Comparison of ENCODE assay signal across 1 cellular context in the genomic region with DNA sequence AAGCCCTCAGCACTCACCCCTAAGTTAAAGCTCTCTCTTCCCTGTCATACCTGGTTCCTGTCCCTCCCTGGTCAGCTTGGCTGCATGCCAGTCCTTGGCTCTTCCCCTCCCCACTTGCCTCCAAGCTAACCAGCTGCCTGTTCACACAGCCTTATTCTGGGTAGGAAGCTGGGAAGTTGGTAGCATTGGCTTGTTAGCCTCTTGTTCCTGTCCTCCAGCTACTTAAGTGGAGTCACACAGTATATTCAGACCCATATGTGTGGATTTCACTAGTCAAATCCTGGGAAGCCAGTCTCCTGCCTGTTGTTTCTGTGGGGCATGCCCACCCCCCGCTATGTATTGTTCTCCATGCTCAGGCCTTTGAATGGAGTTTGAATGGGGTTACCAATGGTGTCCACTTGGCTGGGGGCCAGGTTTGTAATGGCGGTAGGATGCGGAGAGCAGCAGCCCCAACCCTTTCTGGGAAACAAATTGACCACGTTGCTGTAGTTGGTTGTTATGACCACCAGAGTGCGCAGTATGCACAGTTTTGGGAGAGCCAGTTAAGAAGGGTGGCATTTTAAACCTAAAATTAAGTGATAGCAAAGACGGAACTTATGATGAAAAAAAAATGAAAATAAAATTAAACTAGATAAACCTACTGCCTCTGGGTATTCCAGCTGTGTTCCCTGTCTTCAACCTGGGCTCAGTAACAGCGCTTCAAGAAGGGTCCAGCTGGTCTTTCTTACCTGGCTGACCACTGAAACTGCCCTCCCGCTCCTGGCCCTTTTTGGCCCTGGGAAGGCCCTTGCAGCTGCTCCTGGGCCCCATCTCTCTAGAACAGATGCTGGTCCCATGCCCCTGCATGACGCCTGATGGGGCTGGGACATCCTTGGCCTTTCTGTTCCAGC.
TF ChIP-seq lines count a peak whose summit lies in the region.

No MANE protein-coding gene starts in this region.

TF ChIP-seq in HepG2, 621 proteins besides CTCF, POLR2A, EP300 and RAD21 (continued from another document and continues in another):
- TF ChIP-seq ZNF512 (CRISPR knock-in tag; IDR thresholded peaks at IDR 0.05) (no peak), RAD51 (IDR thresholded peaks at IDR 0.05; ENCODE audit: borderline replicate concordance) (no peak), SRSF9 (IDR thresholded peaks at IDR 0.05; ENCODE audit: borderline replicate concordance, insufficient read depth, low read depth, low read length, poor library complexity, severe bottlenecking) (no peak), HOXD1 (CRISPR knock-in tag; IDR thresholded peaks at IDR 0.05) (no peak), ZNF83 (CRISPR knock-in tag; IDR thresholded peaks at IDR 0.05; ENCODE audit: borderline replicate concordance) (no peak), TGIF2 (CRISPR knock-in tag; IDR thresholded peaks at IDR 0.05) (no peak), AHR (CRISPR knock-in tag; IDR thresholded peaks at IDR 0.05) (no peak), NR2F6 (IDR thresholded peaks at IDR 0.05) (no peak), NR2F6 (CRISPR knock-in tag; IDR thresholded peaks at IDR 0.05) (no peak), ZNF296 (CRISPR knock-in tag; conservative IDR thresholded peaks at IDR 0.05) (no peak), ZNF766 (CRISPR knock-in tag; IDR thresholded peaks at IDR 0.05; ENCODE audit: borderline replicate concordance) (no peak), PHB2 (IDR thresholded peaks at IDR 0.05; ENCODE audit: partially characterized antibody) (no peak), IKZF1 (IDR thresholded peaks at IDR 0.05) (no peak), KDM3A (CRISPR knock-in tag; IDR thresholded peaks at IDR 0.05; ENCODE audit: low read depth) (0 out of 2 replicates have a peak, but pooled peaks have one; percentile 37), CCAR2 (optimal IDR thresholded peaks at IDR 0.05; ENCODE audit: low read depth, low read length) (peak; percentile 24), ZNF33A (CRISPR knock-in tag; IDR thresholded peaks at IDR 0.05; ENCODE audit: borderline replicate concordance) (no peak), ZNF441 (CRISPR knock-in tag; IDR thresholded peaks at IDR 0.05; ENCODE audit: borderline replicate concordance) (no peak), ZBTB26 (CRISPR knock-in tag; IDR thresholded peaks at IDR 0.05; ENCODE audit: borderline replicate concordance) (no peak), ZNF687 (CRISPR knock-in tag; IDR thresholded peaks at IDR 0.05) (no peak), ZNF326 (CRISPR knock-in tag; IDR thresholded peaks at IDR 0.05; ENCODE audit: borderline replicate concordance) (no peak), HCFC1 (IDR thresholded peaks at IDR 0.05; ENCODE audit: low read depth, low read length) (no peak), DPF2 (CRISPR knock-in tag; IDR thresholded peaks at IDR 0.05; ENCODE audit: borderline replicate concordance, low read depth) (no peak), ZFP91 (CRISPR knock-in tag; IDR thresholded peaks at IDR 0.05; ENCODE audit: borderline replicate concordance) (no peak), ZMYM4 (CRISPR knock-in tag; IDR thresholded peaks at IDR 0.05) (0 out of 2 replicates have a peak, but pooled peaks have one; percentile 14), ZNF562 (CRISPR knock-in tag; IDR thresholded peaks at IDR 0.05; ENCODE audit: borderline replicate concordance) (no peak), ZNF569 (CRISPR knock-in tag; IDR thresholded peaks at IDR 0.05; ENCODE audit: borderline replicate concordance) (no peak), KDM1A (CRISPR knock-in tag; IDR thresholded peaks at IDR 0.05) (no peak), LCORL (IDR thresholded peaks at IDR 0.05) (no peak; the same call in 1 of the 2 replicates), LCORL (CRISPR knock-in tag; IDR thresholded peaks at IDR 0.05) (peak; percentile 60), FOXA1 (IDR thresholded peaks at IDR 0.05) (no peak), FOXA1 (CRISPR knock-in tag; IDR thresholded peaks at IDR 0.05) (no peak), ZNF354B (CRISPR knock-in tag; IDR thresholded peaks at IDR 0.05) (no peak), ZSCAN9 (CRISPR knock-in tag; IDR thresholded peaks at IDR 0.05; ENCODE audit: borderline replicate concordance) (0 out of 2 replicates have a peak, but pooled peaks have one; percentile 27), SALL1 (CRISPR knock-in tag; IDR thresholded peaks at IDR 0.05) (0 out of 2 replicates have a peak, but pooled peaks have one; percentile 23), THYN1 (CRISPR knock-in tag; IDR thresholded peaks at IDR 0.05; ENCODE audit: borderline replicate concordance, low read depth) (no peak), ZNF530 (CRISPR knock-in tag; IDR thresholded peaks at IDR 0.05; ENCODE audit: low read depth) (no peak), ZNF841 (CRISPR knock-in tag; IDR thresholded peaks at IDR 0.05; ENCODE audit: borderline replicate concordance) (no peak), ZNF577 (CRISPR knock-in tag; IDR thresholded peaks at IDR 0.05; ENCODE audit: borderline replicate concordance, low read depth) (no peak), GATAD2A (CRISPR knock-in tag; IDR thresholded peaks at IDR 0.05) (0 out of 2 replicates have a peak, but pooled peaks have one; percentile 49), TARDBP (CRISPR knock-in tag; IDR thresholded peaks at IDR 0.05) (no peak)
- TF ChIP-seq, protein P1, sequence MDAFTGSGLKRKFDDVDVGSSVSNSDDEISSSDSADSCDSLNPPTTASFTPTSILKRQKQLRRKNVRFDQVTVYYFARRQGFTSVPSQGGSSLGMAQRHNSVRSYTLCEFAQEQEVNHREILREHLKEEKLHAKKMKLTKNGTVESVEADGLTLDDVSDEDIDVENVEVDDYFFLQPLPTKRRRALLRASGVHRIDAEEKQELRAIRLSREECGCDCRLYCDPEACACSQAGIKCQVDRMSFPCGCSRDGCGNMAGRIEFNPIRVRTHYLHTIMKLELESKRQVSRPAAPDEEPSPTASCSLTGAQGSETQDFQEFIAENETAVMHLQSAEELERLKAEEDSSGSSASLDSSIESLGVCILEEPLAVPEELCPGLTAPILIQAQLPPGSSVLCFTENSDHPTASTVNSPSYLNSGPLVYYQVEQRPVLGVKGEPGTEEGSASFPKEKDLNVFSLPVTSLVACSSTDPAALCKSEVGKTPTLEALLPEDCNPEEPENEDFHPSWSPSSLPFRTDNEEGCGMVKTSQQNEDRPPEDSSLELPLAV (CRISPR knock-in tag; conservative IDR thresholded peaks at IDR 0.05; ENCODE audit: low read depth): no peak
- TF ChIP-seq, protein P2, sequence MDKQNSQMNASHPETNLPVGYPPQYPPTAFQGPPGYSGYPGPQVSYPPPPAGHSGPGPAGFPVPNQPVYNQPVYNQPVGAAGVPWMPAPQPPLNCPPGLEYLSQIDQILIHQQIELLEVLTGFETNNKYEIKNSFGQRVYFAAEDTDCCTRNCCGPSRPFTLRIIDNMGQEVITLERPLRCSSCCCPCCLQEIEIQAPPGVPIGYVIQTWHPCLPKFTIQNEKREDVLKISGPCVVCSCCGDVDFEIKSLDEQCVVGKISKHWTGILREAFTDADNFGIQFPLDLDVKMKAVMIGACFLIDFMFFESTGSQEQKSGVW (CRISPR knock-in tag; IDR thresholded peaks at IDR 0.05; ENCODE audit: borderline replicate concordance): no peak
- TF ChIP-seq, protein P3, sequence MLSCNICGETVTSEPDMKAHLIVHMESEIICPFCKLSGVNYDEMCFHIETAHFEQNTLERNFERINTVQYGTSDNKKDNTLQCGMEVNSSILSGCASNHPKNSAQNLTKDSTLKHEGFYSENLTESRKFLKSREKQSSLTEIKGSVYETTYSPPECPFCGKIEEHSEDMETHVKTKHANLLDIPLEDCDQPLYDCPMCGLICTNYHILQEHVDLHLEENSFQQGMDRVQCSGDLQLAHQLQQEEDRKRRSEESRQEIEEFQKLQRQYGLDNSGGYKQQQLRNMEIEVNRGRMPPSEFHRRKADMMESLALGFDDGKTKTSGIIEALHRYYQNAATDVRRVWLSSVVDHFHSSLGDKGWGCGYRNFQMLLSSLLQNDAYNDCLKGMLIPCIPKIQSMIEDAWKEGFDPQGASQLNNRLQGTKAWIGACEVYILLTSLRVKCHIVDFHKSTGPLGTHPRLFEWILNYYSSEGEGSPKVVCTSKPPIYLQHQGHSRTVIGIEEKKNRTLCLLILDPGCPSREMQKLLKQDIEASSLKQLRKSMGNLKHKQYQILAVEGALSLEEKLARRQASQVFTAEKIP (CRISPR knock-in tag; IDR thresholded peaks at IDR 0.05; ENCODE audit: borderline replicate concordance): no peak
- TF ChIP-seq, protein P4, sequence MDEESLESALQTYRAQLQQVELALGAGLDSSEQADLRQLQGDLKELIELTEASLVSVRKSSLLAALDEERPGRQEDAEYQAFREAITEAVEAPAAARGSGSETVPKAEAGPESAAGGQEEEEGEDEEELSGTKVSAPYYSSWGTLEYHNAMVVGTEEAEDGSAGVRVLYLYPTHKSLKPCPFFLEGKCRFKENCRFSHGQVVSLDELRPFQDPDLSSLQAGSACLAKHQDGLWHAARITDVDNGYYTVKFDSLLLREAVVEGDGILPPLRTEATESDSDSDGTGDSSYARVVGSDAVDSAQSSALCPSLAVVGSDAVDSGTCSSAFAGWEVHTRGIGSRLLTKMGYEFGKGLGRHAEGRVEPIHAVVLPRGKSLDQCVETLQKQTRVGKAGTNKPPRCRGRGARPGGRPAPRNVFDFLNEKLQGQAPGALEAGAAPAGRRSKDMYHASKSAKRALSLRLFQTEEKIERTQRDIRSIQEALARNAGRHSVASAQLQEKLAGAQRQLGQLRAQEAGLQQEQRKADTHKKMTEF (CRISPR knock-in tag; IDR thresholded peaks at IDR 0.05): 0 out of 2 replicates have a peak, but pooled peaks have one; percentile 23
